Comparison of ENCODE assay signal across 11 cellular contexts in genomic region chr9:21833090-21833801, GRCh38. TPM values are rescaled to one million over a fixed set of nuclear protein-coding genes. Genes with fewer than 3 reads are reported as not detected.
DNase-seq lines count a peak whose midpoint lies in the region; ATAC-seq, FAIRE-seq and TF ChIP-seq lines count a peak whose summit lies in the region.
"Had no signal": no experiment of that assay in that cellular context is flagged by ENCODE, and none has a peak within 500 bp of the region (broad histone marks: within the 10 kb centered on the region; RNA-seq: fewer than 3 reads in every experiment).

No MANE protein-coding gene starts in this region.

- H4K20me1 ChIP-seq in mammary epithelial cell (ENCODE audit: insufficient read depth, low read length) = no peaks in the 10 kb centered on the region

- FAIRE-seq in GM12892 (lab: Jason Lieb, UNC) = peak; percentile 84

- dilution Hi-C loops in mammary epithelial cell (cut with HindIII; ENCODE audit: low sequenced_read_pairs) = no loop called here

- intact Hi-C loops in mammary epithelial cell (cut with micrococcal nuclease) = no loop called here
- intact Hi-C loops in heart left ventricle (cut with DNase I) = loop anchor here in 3 of 10 donors (10.0 kb wide), 3 partner anchors 52 to 602 kb away; no protein-coding TSS in a partner anchor

- TF ChIP-seq CTCF in mammary epithelial cell (conservative IDR thresholded peaks at IDR 0.05 in 1 of 2, IDR thresholded peaks at IDR 0.05 in 1 of 2; ENCODE audit: extremely low read depth in 1 of 2, insufficient read depth in 1 of 2, low read depth in 1 of 2, low read length in 2 of 2) = no peak
- TF ChIP-seq CTCF in heart left ventricle (IDR thresholded peaks at IDR 0.05) = no peak

- TF ChIP-seq POLR2A in GM12892 (IDR thresholded peaks at IDR 0.05; ENCODE audit: low read depth, low read length) (no peak), heart left ventricle (IDR thresholded peaks at IDR 0.05) (no peak)

- H3K9me3 ChIP-seq in mammary epithelial cell (replicated peaks; ENCODE audit: insufficient read depth, low read length) = no peaks in the 10 kb centered on the region
- H3K9me3 ChIP-seq in heart left ventricle = no peaks in the 10 kb centered on the region

- peaks cover 72% of the 10 kb centered on the region for H3K4me1 ChIP-seq in mammary epithelial cell (ENCODE audit: insufficient read depth, low read length)
- H3K4me1 ChIP-seq in heart left ventricle = peaks cover 0 to 34% (median 3%) of the 10 kb centered on the region in 12 donors

- peak overlapping the region; percentile 83 for H3K27ac ChIP-seq in mammary epithelial cell (ENCODE audit: insufficient read depth, low read depth, low read length)
- no peak overlapping the region for H3K27ac ChIP-seq in heart left ventricle

- in situ Hi-C loops in mammary epithelial cell (cut with MboI; ENCODE audit: low sequenced_read_pairs in 2 of 2) = no loop called here

- ATAC-seq in GM21528 (IDR thresholded peaks at IDR 0.05; ENCODE audit: low FRiP score, unreplicated experiment) (peak; percentile 82), HG03457 (IDR thresholded peaks at IDR 0.05; ENCODE audit: unreplicated experiment) (peak; percentile 59), heart left ventricle (no peak)

- H3K27me3 ChIP-seq in mammary epithelial cell (ENCODE audit: insufficient read depth, low read length) (no peaks in the 10 kb centered on the region), heart left ventricle (no peaks in the 10 kb centered on the region)

- H3K4me3 ChIP-seq in mammary epithelial cell (replicated peaks in 1 of 3; ENCODE audit: insufficient read depth in 1 of 3, low read depth in 2 of 3, low read length in 3 of 3) (no peak overlapping the region), heart left ventricle (no peak overlapping the region)

- 32% methylated on average over 8 of the region's 8 CpGs for WGBS in mammary epithelial cell (ENCODE audit: low coverage, missing lambda C conversion rate)
- WGBS in heart left ventricle, 4 donors = 90 to 96% (median 93%) methylated on average over 8 of the region's 8 CpGs

- peaks cover 77% of the 10 kb centered on the region for H3K79me2 ChIP-seq in mammary epithelial cell (ENCODE audit: insufficient read depth, low read length)

- BruUV-seq in mammary epithelial cell (replicated peaks; lab: Mats Ljungman, UMichigan) = no TSS peak

- peak overlapping the region; percentile 25 for H3K9ac ChIP-seq in mammary epithelial cell (ENCODE audit: insufficient read depth, low read length)

- peak overlapping the region; percentile 6 for H2AFZ ChIP-seq in mammary epithelial cell (ENCODE audit: low read depth, low read length)

- H3K4me2 ChIP-seq in mammary epithelial cell (ENCODE audit: insufficient read depth, low read depth, low read length) = peak overlapping the region; percentile 59

- DNase-seq in GM12892 (ENCODE audit: insufficient read length) = no peak
- DNase-seq in mammary epithelial cell = peak; percentile 97
- no peak for DNase-seq in NCI-H2081 treated with DMSO at 0.1 percent for 48 hours (lab: John Stamatoyannopoulos, UW)
- DNase-seq in activated CD8-positive, alpha-beta memory T cell treated with anti-CD3 and anti-CD28 coated beads for 24 hours = no peak
- DNase-seq in heart left ventricle = no peak
- DNase-seq in NCI-H524 treated with DMSO at 0.1 percent for 48 hours (lab: John Stamatoyannopoulos, UW) = no peak
- DNase-seq: activated naive CD8-positive, alpha-beta T cell treated with anti-CD3 and anti-CD28 coated beads for 36 hours; NCI-H774; stimulated activated CD4-positive, alpha-beta T cell treated with anti-CD3 and anti-CD28 coated beads, Interleukin-2, amount 100 ng/mL, for 24 hours had no signal

- H3K36me3 ChIP-seq in mammary epithelial cell (ENCODE audit: insufficient read depth, low read length) (peaks cover 29% of the 10 kb centered on the region), heart left ventricle (peaks cover 0 to 83% (median 45%) of the 10 kb centered on the region in 9 donors)

- CTCF ChIA-PET in mammary epithelial cell (lab: Charles Lee; ENCODE audit: low non-redundant PET) = interaction anchor here (0.6 kb wide), 1 partner anchor 407 kb away, joined by 7 read pairs; no protein-coding TSS in a partner anchor

RNA-seq across cellular contexts. Expression of gene MTAP, which starts 30.8 kb away (rescaled TPM):
- polyA plus RNA-seq in GM12892 (2012; ENCODE audit: missing spikeins) = 7.1 TPM
- 10 to 100 TPM; 51.5 to 96.9 TPM for total RNA-seq in mammary epithelial cell
- polyA plus RNA-seq in mammary epithelial cell = 59.0 TPM
- polyA minus RNA-seq in mammary epithelial cell = 52.6 TPM
- total RNA-seq in heart left ventricle = 10 to 100 TPM; 12.6 to 27.3 (median 19.4) TPM
- 1 to 10 TPM; 5.4 to 6.6 TPM for polyA plus RNA-seq in heart left ventricle

Comparison
In these comparisons a context has a peak if more than half of its experiments do, and no peak if none do; other contexts are left out.
1. ATAC-seq: peak in GM21528 (single experiment) and HG03457 (single experiment); none in heart left ventricle (0 of 4).